9 cellular contexts compared by ENCODE assay signal in genomic region chr12:28497889-28498411, GRCh38.
DNase-seq lines count a peak whose midpoint lies in the region; ATAC-seq and TF ChIP-seq lines count a peak whose summit lies in the region.
"Had no signal": no experiment of that assay in that cellular context is flagged by ENCODE, and none has a peak within 500 bp of the region (broad histone marks: within the 10 kb centered on the region; RNA-seq: fewer than 3 reads in every experiment).

No MANE protein-coding gene starts in this region.

- H3K9me3 ChIP-seq in vagina = no peaks in the 10 kb centered on the region

- H3K4me3 ChIP-seq in astrocyte of the cerebellum (ENCODE audit: low read depth, low read length) = no peak overlapping the region
- no peak overlapping the region for H3K4me3 ChIP-seq in vagina

- no peaks in the 10 kb centered on the region for H3K27me3 ChIP-seq in vagina

- no peak for TF ChIP-seq CTCF in astrocyte of the cerebellum (IDR thresholded peaks at IDR 0.05; ENCODE audit: low read depth, low read length, missing control alignments)
- TF ChIP-seq CTCF in vagina (IDR thresholded peaks at IDR 0.05) = no peak

- peak overlapping the region; percentile 10 for H3K27ac ChIP-seq in vagina

- no peaks in the 10 kb centered on the region for H3K36me3 ChIP-seq in vagina

- H3K4me1 ChIP-seq in vagina = no peaks in the 10 kb centered on the region

- ATAC-seq in HG03103 (IDR thresholded peaks at IDR 0.05; ENCODE audit: low read depth, unreplicated experiment) = peak; percentile 94

- in situ Hi-C loops in astrocyte of the cerebellum (cut with HindIII; ENCODE audit: low sequenced_read_pairs) = no loop called here

- intact Hi-C loops in vagina (cut with DNase I) = no loop called here

- no peak for TF ChIP-seq POLR2A in vagina (IDR thresholded peaks at IDR 0.05)

- peak; percentile 1 for DNase-seq in stimulated activated CD4-positive, alpha-beta T cell treated with anti-CD3 and anti-CD28 coated beads, Interleukin-15, amount 100 ng/mL, for 24 hours
- no peak for DNase-seq in stimulated activated CD4-positive, alpha-beta T cell treated with anti-CD3 and anti-CD28 coated beads, Interleukin-4, amount 100 ng/mL, for 4 hours
- DNase-seq in astrocyte of the cerebellum (ENCODE audit: low read depth) (peak; percentile 8), vagina (ENCODE audit: extremely low spot score in 2 of 2) (no peak), GM19238 (ENCODE audit: insufficient read length, low spot score) (no peak), OCI-M2 (lab: John Stamatoyannopoulos, UW; ENCODE audit: unreplicated experiment) (no peak)
- no peak for DNase-seq in stimulated activated CD4-positive, alpha-beta T cell treated with anti-CD3 and anti-CD28 coated beads, Interleukin-1b, Interleukin-23, amount 100 ng/mL, for 48 hours
- DNase-seq: left cardiac atrium had no signal

Comparison
In these comparisons a context has a peak if more than half of its experiments do, and no peak if none do; other contexts are left out.
1. DNase-seq: peak in stimulated activated CD4-positive, alpha-beta T cell treated with anti-CD3 and anti-CD28 coated beads, Interleukin-15, amount 100 ng/mL, for 24 hours (single experiment) and astrocyte of the cerebellum (single experiment); none in stimulated activated CD4-positive, alpha-beta T cell treated with anti-CD3 and anti-CD28 coated beads, Interleukin-4, amount 100 ng/mL, for 4 hours (0 of 2), vagina (0 of 2), stimulated activated CD4-positive, alpha-beta T cell treated with anti-CD3 and anti-CD28 coated beads, Interleukin-1b, Interleukin-23, amount 100 ng/mL, for 48 hours (single experiment), GM19238 (single experiment) and OCI-M2 (single experiment).